In genomic region chr9:69180670-69181069, GRCh38 we compare ENCODE assay signal across 8 cellular contexts. TPM values are rescaled to one million over a fixed set of nuclear protein-coding genes. Genes with fewer than 3 reads are reported as not detected.
A peak's percentile ranks its signal among the peaks of the same experiment; 100 is the strongest.
DNase-seq lines count a peak whose midpoint lies in the region; FAIRE-seq and TF ChIP-seq lines count a peak whose summit lies in the region.

No MANE protein-coding gene starts in this region.

- H3K4me3 ChIP-seq in MG63 (no peak overlapping the region), foreskin fibroblast (ENCODE audit: low read depth in 1 of 2, low read length in 2 of 2) (no peak overlapping the region), small intestine (ENCODE audit: low read depth in 1 of 2, low read length in 2 of 2) (no peak overlapping the region), sigmoid colon (no peak overlapping the region), spleen (no peak overlapping the region)

- H3K36me3 ChIP-seq in MG63: no peaks in the 10 kb centered on the region; the same call in 1 of the 2 replicates
- H3K36me3 ChIP-seq in small intestine (ENCODE audit: control insufficient read depth in 2 of 2, insufficient read depth in 2 of 2, low read length in 2 of 2): peaks cover 0 to 2% of the 10 kb centered on the region in 2 donors
- no peaks in the 10 kb centered on the region for H3K36me3 ChIP-seq in sigmoid colon
- no peaks in the 10 kb centered on the region for H3K36me3 ChIP-seq in spleen

- WGBS in small intestine, 3 donors: 0 to 7% (median 2%) methylated on average over 2 of the region's 2 CpGs
- WGBS in sigmoid colon, 2 donors: 6 to 31% methylated on average over 2 of the region's 2 CpGs
- 19 to 37% (median 21%) methylated on average over 2 of the region's 2 CpGs for WGBS in spleen, 5 donors

- no peak for TF ChIP-seq POLR2A in sigmoid colon (IDR thresholded peaks at IDR 0.05)
- no peak for TF ChIP-seq POLR2A in spleen (IDR thresholded peaks at IDR 0.05)

- no peak for TF ChIP-seq CTCF in foreskin fibroblast (IDR thresholded peaks at IDR 0.05; ENCODE audit: low read depth, low read length)
- TF ChIP-seq CTCF in sigmoid colon (IDR thresholded peaks at IDR 0.05): no peak
- no peak for TF ChIP-seq CTCF in spleen (IDR thresholded peaks at IDR 0.05 in 8 of 11, conservative IDR thresholded peaks at IDR 0.05 in 3 of 11)

- DNase-seq in DMS 273 (lab: John Stamatoyannopoulos, UW; ENCODE audit: unreplicated experiment) (peak; percentile 49), MG63 (peak; percentile 80), foreskin fibroblast (peak; percentile 98), small intestine (peak; percentile 76), sigmoid colon (no peak), globus pallidus (ENCODE audit: low spot score) (no peak), spleen (no peak)
- peak; percentile 44 to 62 for DNase-seq in activated T-cell treated with anti-CD3 and anti-CD28 coated beads, Interleukin-2, amount 50 U/mL, for 48 hours

- no peak for TF ChIP-seq EP300 in sigmoid colon (IDR thresholded peaks at IDR 0.05)

- H3K27me3 ChIP-seq in MG63 (no peaks in the 10 kb centered on the region), small intestine (ENCODE audit: control insufficient read depth in 2 of 2, insufficient read depth in 2 of 2, low read length in 2 of 2) (no peaks in the 10 kb centered on the region), sigmoid colon (no peaks in the 10 kb centered on the region), spleen (replicated peaks in 1 of 7) (no peaks in the 10 kb centered on the region)

- intact Hi-C loops in sigmoid colon (cut with DNase I): loop anchor here (10.0 kb wide), 1 partner anchor 56 kb away; no protein-coding TSS in a partner anchor
- intact Hi-C loops in spleen (cut with DNase I; ENCODE audit: low total_unique reads): no loop called here

- peak overlapping the region in 1 of 2 donors; percentile 76 for H3K27ac ChIP-seq in small intestine (ENCODE audit: low read depth in 1 of 2, low read length in 1 of 2)
- peak overlapping the region in 2 of 4 donors; percentile 0 to 80 for H3K27ac ChIP-seq in sigmoid colon
- peak overlapping the region in 1 of 8 donors; percentile 55 for H3K27ac ChIP-seq in spleen

- H3K9me3 ChIP-seq in MG63 (no peaks in the 10 kb centered on the region), small intestine (ENCODE audit: control insufficient read depth, low read depth) (no peaks in the 10 kb centered on the region), sigmoid colon (no peaks in the 10 kb centered on the region), spleen (no peaks in the 10 kb centered on the region)

- no peak for FAIRE-seq in small intestine (lab: Jason Lieb, UNC)

- H3K4me1 ChIP-seq in small intestine (ENCODE audit: control insufficient read depth in 2 of 2, insufficient read depth in 1 of 2, low read depth in 1 of 2, low read length in 1 of 2) (peaks cover 0 to 15% of the 10 kb centered on the region in 2 donors), sigmoid colon (peaks cover 0 to 28% (median 27%) of the 10 kb centered on the region in 4 donors), spleen (peaks cover 0 to 26% (median 6%) of the 10 kb centered on the region in 6 donors)

RNA-seq across cellular contexts. Expression of gene TJP2, which starts 6.6 kb away (rescaled TPM):
- 10.1 and 11.5 TPM in 2 replicates for total RNA-seq in MG63 (2014; rRNA removed; shearing (Covaris generic); ENCODE audit: low replicate concordance)
- 10 to 100 TPM; 48.3 to 99.2 (median 98.2) TPM for polyA plus RNA-seq in small intestine
- total RNA-seq in sigmoid colon: 10 to 100 TPM; 16.1 to 27.8 (median 24.9) TPM
- polyA plus RNA-seq in sigmoid colon: 10 to 100 TPM; 44.4 to 46.5 (median 45.5) TPM
- 10 to 100 TPM; 11.3 to 20.5 (median 16.1) TPM for total RNA-seq in spleen
- 1 to 10 TPM; 2.9 to 5.6 (median 5.2) TPM for polyA plus RNA-seq in spleen

Comparison
In these comparisons a context has a peak if more than half of its experiments do, and no peak if none do; other contexts are left out.
1. DNase-seq: peak in DMS 273 (single experiment), MG63 (single experiment), activated T-cell treated with anti-CD3 and anti-CD28 coated beads, Interleukin-2, amount 50 U/mL, for 48 hours (2 of 2), foreskin fibroblast (2 of 2) and small intestine (single experiment); none in sigmoid colon (single experiment), globus pallidus (single experiment) and spleen (single experiment).